11 cellular contexts compared by ENCODE assay signal in genomic region chr3:165169368-165169767, GRCh38. TPM values are rescaled to one million over a fixed set of nuclear protein-coding genes. Genes with fewer than 3 reads are reported as not detected.
"Had no signal": no experiment of that assay in that cellular context is flagged by ENCODE, and none has a peak within 500 bp of the region (broad histone marks: within the 10 kb centered on the region; RNA-seq: fewer than 3 reads in every experiment).

No MANE protein-coding gene starts in this region.

- H3K27me3 Mint-ChIP-seq: IgD-negative memory B cell had no signal

- H3K4me1 Mint-ChIP-seq: GM23338, H9, IgD-negative memory B cell had no signal

- H3K36me3 Mint-ChIP-seq: IgD-negative memory B cell had no signal

- H3K4me3 Mint-ChIP-seq: GM23338, H9, IgD-negative memory B cell had no signal

- ATAC-seq: GM23338, HepG2 had no signal

- DNase-seq: H9, HCEC 1CT, KBM-7 had no signal

- H3K27ac Mint-ChIP-seq: GM23338, H9, IgD-negative memory B cell had no signal

- FAIRE-seq: H1, H54, HepG2 had no signal

- H3K27ac ChIP-seq: HL-60, KMS-11 had no signal

RNA-seq across cellular contexts. Expression of gene SLITRK3, which starts 26.8 kb away (rescaled TPM):
- total RNA-seq: HepG2, HT1080 had no signal
